ENCODE assay signal across 12 cellular contexts in genomic region chr5:90293931-90294330, GRCh38.
DNase-seq lines count a peak whose midpoint lies in the region; ATAC-seq and TF ChIP-seq lines count a peak whose summit lies in the region.
"Had no signal": no experiment of that assay in that cellular context is flagged by ENCODE, and none has a peak within 500 bp of the region (broad histone marks: within the 10 kb centered on the region; RNA-seq: fewer than 3 reads in every experiment).

No MANE protein-coding gene starts in this region.

- H3K27me3 Mint-ChIP-seq in WTC11 (ENCODE audit: low read depth), result peaks cover 52% of the 10 kb centered on the region
- H3K27me3 Mint-ChIP-seq in type B pancreatic cell, result no peaks in the 10 kb centered on the region

- CTCF ChIA-PET in WTC11 (lab: Charles Lee), result no interaction called here

- ATAC-seq in WTC11, result peak; percentile 79
- ATAC-seq: activated CD8-positive, alpha-beta memory T cell treated with anti-CD3 and anti-CD28 coated beads, Interleukin-2, amount 10 ng/mL, durations not matched to agents 7 days and 5 days; stimulated activated naive CD8-positive, alpha-beta T cell treated with anti-CD3 and anti-CD28 coated beads, Interleukin-15, Interleukin-2, amounts not matched to agents 100 U/mL and 50 U/mL, for 24 hours had no signal

- no peaks in the 10 kb centered on the region for H3K36me3 Mint-ChIP-seq in WTC11
- no peaks in the 10 kb centered on the region for H3K36me3 Mint-ChIP-seq in type B pancreatic cell
- H3K36me3 Mint-ChIP-seq: activated CD8-positive, alpha-beta memory T cell treated with anti-CD3 and anti-CD28 coated beads, Interleukin-2, amount 10 ng/mL, durations not matched to agents 7 days and 5 days had no signal

- peaks cover 47% of the 10 kb centered on the region for H3K4me1 Mint-ChIP-seq in WTC11
- H3K4me1 Mint-ChIP-seq in type B pancreatic cell (ENCODE audit: unreplicated experiment), result peaks cover 21% of the 10 kb centered on the region
- H3K4me1 Mint-ChIP-seq: activated CD8-positive, alpha-beta memory T cell treated with anti-CD3 and anti-CD28 coated beads, Interleukin-2, amount 10 ng/mL, durations not matched to agents 7 days and 5 days had no signal

- 0 out of 2 replicates have a peak, but pooled peaks cover 3% of the 10 kb centered on the region for H3K9me3 Mint-ChIP-seq in WTC11
- peaks cover 18% of the 10 kb centered on the region for H3K9me3 Mint-ChIP-seq in type B pancreatic cell

- TF ChIP-seq CTCF in WTC11 (IDR thresholded peaks at IDR 0.05) (no peak), type B pancreatic cell (conservative IDR thresholded peaks at IDR 0.05) (no peak)

- POLR2A ChIA-PET in WTC11 (lab: Charles Lee), result no interaction called here

- H3K4me3 Mint-ChIP-seq in WTC11, result no peak overlapping the region
- no peak overlapping the region for H3K4me3 Mint-ChIP-seq in type B pancreatic cell
- H3K4me3 Mint-ChIP-seq: activated CD8-positive, alpha-beta memory T cell treated with anti-CD3 and anti-CD28 coated beads, Interleukin-2, amount 10 ng/mL, durations not matched to agents 7 days and 5 days had no signal

- DNase-seq in NCI-H510A treated with DMSO at 0.1 percent for 48 hours (lab: John Stamatoyannopoulos, UW) (peak; percentile 7), NCI-H510A (lab: John Stamatoyannopoulos, UW) (no peak), WTC11 (ENCODE audit: low spot score) (no peak), glomerular visceral epithelial cell (ENCODE audit: extremely low spot score) (peak; percentile 54), type B pancreatic cell (ENCODE audit: extremely low spot score, unreplicated experiment) (no peak), superior temporal gyrus (ENCODE audit: extremely low spot score) (no peak), RPMI8226 (no peak)
- no peak for DNase-seq in stimulated activated naive CD4-positive, alpha-beta T cell treated with Interleukin-2 at 50 U/mL for 16 hours (lab: John Stamatoyannopoulos, UW)
- DNase-seq: activated CD8-positive, alpha-beta memory T cell treated with anti-CD3 and anti-CD28 coated beads, Interleukin-2, amount 10 ng/mL, durations not matched to agents 7 days and 5 days; activated naive CD4-positive, alpha-beta T cell treated with Interleukin-2 at 50 U/mL for 16 hours; MV-4-11; stimulated activated naive CD8-positive, alpha-beta T cell treated with anti-CD3 and anti-CD28 coated beads, Interleukin-15, Interleukin-2, amounts not matched to agents 100 U/mL and 50 U/mL, for 24 hours had no signal

- no peak overlapping the region for H3K27ac Mint-ChIP-seq in WTC11
- peak overlapping the region; percentile 30 for H3K27ac Mint-ChIP-seq in type B pancreatic cell
- H3K27ac Mint-ChIP-seq: activated CD8-positive, alpha-beta memory T cell treated with anti-CD3 and anti-CD28 coated beads, Interleukin-2, amount 10 ng/mL, durations not matched to agents 7 days and 5 days had no signal

TF ChIP-seq in WTC11, 78 proteins besides CTCF, POLR2A, EP300 and RAD21:
- TF ChIP-seq ZNF219 (CRISPR knock-in tag; IDR thresholded peaks at IDR 0.05; ENCODE audit: borderline replicate concordance) (no peak), FOXJ3 (CRISPR knock-in tag; IDR thresholded peaks at IDR 0.05; ENCODE audit: borderline replicate concordance) (no peak)

Comparison
In these comparisons a context has a peak if more than half of its experiments do, and no peak if none do; other contexts are left out.
1. DNase-seq: peak in NCI-H510A treated with DMSO at 0.1 percent for 48 hours (single experiment) and glomerular visceral epithelial cell (single experiment); none in NCI-H510A (single experiment), WTC11 (single experiment), type B pancreatic cell (single experiment), stimulated activated naive CD4-positive, alpha-beta T cell treated with Interleukin-2 at 50 U/mL for 16 hours (single experiment), superior temporal gyrus (single experiment) and RPMI8226 (single experiment).